ENCODE assay signal across 9 cellular contexts in genomic region chr5:140347382-140347781, GRCh38. TPM values are rescaled to one million over a fixed set of nuclear protein-coding genes. Genes with fewer than 3 reads are reported as not detected.
DNase-seq lines count a peak whose midpoint lies in the region; FAIRE-seq and TF ChIP-seq lines count a peak whose summit lies in the region.
"Had no signal": no experiment of that assay in that cellular context is flagged by ENCODE, and none has a peak within 500 bp of the region (broad histone marks: within the 10 kb centered on the region; RNA-seq: fewer than 3 reads in every experiment).

No MANE protein-coding gene starts in this region.

- no peak overlapping the region for H3K27ac Mint-ChIP-seq in activated naive CD4-positive, alpha-beta T cell treated with anti-CD3 and anti-CD28 coated beads for 36 hours
- H3K27ac Mint-ChIP-seq in mesothelial cell of epicardium (peak overlapping the region; percentile 31), type B pancreatic cell (no peak overlapping the region)

- H3K27me3 Mint-ChIP-seq in activated naive CD4-positive, alpha-beta T cell treated with anti-CD3 and anti-CD28 coated beads for 36 hours (ENCODE audit: low read depth), result peaks cover 9% of the 10 kb centered on the region
- peaks cover 22% of the 10 kb centered on the region for H3K27me3 Mint-ChIP-seq in mesothelial cell of epicardium (ENCODE audit: low read depth)
- H3K27me3 Mint-ChIP-seq in type B pancreatic cell, result peaks cover 57% of the 10 kb centered on the region

- H3K36me3 ChIP-seq in bronchial epithelial cell (ENCODE audit: control insufficient read depth, insufficient read depth, low read length), result peaks cover 17% of the 10 kb centered on the region

- peaks cover 12% of the 10 kb centered on the region for H3K36me3 Mint-ChIP-seq in activated naive CD4-positive, alpha-beta T cell treated with anti-CD3 and anti-CD28 coated beads for 36 hours (ENCODE audit: low read depth)
- no peaks in the 10 kb centered on the region for H3K36me3 Mint-ChIP-seq in mesothelial cell of epicardium
- no peaks in the 10 kb centered on the region for H3K36me3 Mint-ChIP-seq in type B pancreatic cell

- peak overlapping the region; percentile 26 for H3K4me3 Mint-ChIP-seq in activated naive CD4-positive, alpha-beta T cell treated with anti-CD3 and anti-CD28 coated beads for 36 hours
- H3K4me3 Mint-ChIP-seq in mesothelial cell of epicardium (peak overlapping the region; percentile 62), type B pancreatic cell (peak overlapping the region; percentile 81)

- H3K4me1 Mint-ChIP-seq in activated naive CD4-positive, alpha-beta T cell treated with anti-CD3 and anti-CD28 coated beads for 36 hours (ENCODE audit: low read depth), result peaks cover 36% of the 10 kb centered on the region
- H3K4me1 Mint-ChIP-seq in mesothelial cell of epicardium, result peaks cover 24% of the 10 kb centered on the region
- peaks cover 26% of the 10 kb centered on the region for H3K4me1 Mint-ChIP-seq in type B pancreatic cell (ENCODE audit: unreplicated experiment)

- intact Hi-C loops in activated naive CD4-positive, alpha-beta T cell treated with anti-CD3 and anti-CD28 coated beads for 36 hours (cut with micrococcal nuclease), result no loop called here

- H3K4me3 ChIP-seq in bronchial epithelial cell (ENCODE audit: low read depth, low read length), result peak overlapping the region; percentile 72

- no peak for TF ChIP-seq CTCF in bronchial epithelial cell (IDR thresholded peaks at IDR 0.05; ENCODE audit: insufficient read depth, low read length, severe bottlenecking)
- TF ChIP-seq CTCF in mesothelial cell of epicardium (IDR thresholded peaks at IDR 0.05; ENCODE audit: unreplicated experiment), result no peak
- no peak for TF ChIP-seq CTCF in type B pancreatic cell (conservative IDR thresholded peaks at IDR 0.05)

- H3K27me3 ChIP-seq in bronchial epithelial cell (ENCODE audit: control insufficient read depth, insufficient read depth, low read length), result no peaks in the 10 kb centered on the region

- no peaks in the 10 kb centered on the region for H3K9me3 Mint-ChIP-seq in activated naive CD4-positive, alpha-beta T cell treated with anti-CD3 and anti-CD28 coated beads for 36 hours
- H3K9me3 Mint-ChIP-seq in mesothelial cell of epicardium (no peaks in the 10 kb centered on the region), type B pancreatic cell (no peaks in the 10 kb centered on the region)

- CTCF ChIA-PET in activated naive CD4-positive, alpha-beta T cell treated with anti-CD3 and anti-CD28 coated beads for 36 hours (lab: Charles Lee), result interaction anchor here (0.8 to 17.3 kb wide), 14 partner anchors 8 to 173 kb away, joined by 3 to 634 read pairs (median 6); partner anchors contain the start of gene PFDN1

- in situ Hi-C loops in KBM-7 (cut with MboI; ENCODE audit: low pct_unique_long_range_greater_than_20kb, low sequenced_read_pairs), result no loop called here

- DNase-seq in activated naive CD4-positive, alpha-beta T cell treated with anti-CD3 and anti-CD28 coated beads for 36 hours, result no peak
- no peak for DNase-seq in activated naive CD4-positive, alpha-beta T cell (lab: John Stamatoyannopoulos, UW)
- DNase-seq in bronchial epithelial cell (ENCODE audit: low read depth) (no peak), mesothelial cell of epicardium (ENCODE audit: low spot score in 2 of 2, unreplicated experiment in 2 of 2) (no peak), type B pancreatic cell (ENCODE audit: extremely low spot score, unreplicated experiment) (no peak), KBM-7 (no peak), putamen (ENCODE audit: low spot score) (no peak), SKM-1 (lab: John Stamatoyannopoulos, UW; ENCODE audit: unreplicated experiment) (no peak)
- DNase-seq: MV-4-11 had no signal

- FAIRE-seq in bronchial epithelial cell (lab: Jason Lieb, UNC), result no peak

RNA-seq across cellular contexts. Expression of gene HBEGF, which starts 1.0 kb away (rescaled TPM):
- 1 to 10 TPM; 8.7 to 9.1 TPM for total RNA-seq in activated naive CD4-positive, alpha-beta T cell treated with anti-CD3 and anti-CD28 coated beads for 36 hours
- 23.8 and 76.6 TPM in 2 replicates for total RNA-seq in bronchial epithelial cell
- total RNA-seq in mesothelial cell of epicardium, result 7.2 to 8.0 TPM (median 8.0 TPM) in 3 replicates
- 4.7 and 4.9 TPM in 2 replicates for total RNA-seq in type B pancreatic cell (ENCODE audit: low replicate concordance)

RNA-seq across cellular contexts. Expression of gene SLC4A9, which starts 12.6 kb away (rescaled TPM):
- under 1 TPM; 0.07 to 0.12 TPM for total RNA-seq in activated naive CD4-positive, alpha-beta T cell treated with anti-CD3 and anti-CD28 coated beads for 36 hours
- 0.38 TPM in 1 of 2 replicates, not detected in the other for total RNA-seq in bronchial epithelial cell
- total RNA-seq in mesothelial cell of epicardium, result 1.8 to 2.5 TPM (median 2.2 TPM) in 3 replicates
- 0.17 TPM in 1 of 2 replicates, not detected in the other for total RNA-seq in type B pancreatic cell (ENCODE audit: low replicate concordance)

RNA-seq across cellular contexts. Expression of gene PFDN1, which starts 44.5 kb away (rescaled TPM):
- 10 to 100 TPM; 50.6 to 57.1 TPM for total RNA-seq in activated naive CD4-positive, alpha-beta T cell treated with anti-CD3 and anti-CD28 coated beads for 36 hours
- 34.5 and 38.1 TPM in 2 replicates for total RNA-seq in bronchial epithelial cell
- 57.2 to 63.0 TPM (median 57.8 TPM) in 3 replicates for total RNA-seq in mesothelial cell of epicardium
- total RNA-seq in type B pancreatic cell (ENCODE audit: low replicate concordance), result 47.1 and 57.9 TPM in 2 replicates

RNA-seq across cellular contexts. Expression of gene ANKHD1, which starts 54.3 kb away (rescaled TPM):
- 10 to 100 TPM; 83.2 to 87.0 TPM for total RNA-seq in activated naive CD4-positive, alpha-beta T cell treated with anti-CD3 and anti-CD28 coated beads for 36 hours
- total RNA-seq in bronchial epithelial cell (77.1 and 85.8 TPM in 2 replicates), mesothelial cell of epicardium (121 to 129 TPM (median 128 TPM) in 3 replicates), type B pancreatic cell (ENCODE audit: low replicate concordance) (108 and 129 TPM in 2 replicates)

Comparison
In these comparisons a context has a peak if more than half of its experiments do, and no peak if none do; other contexts are left out.
1. H3K4me3 Mint-ChIP-seq: peak in every context shown above with its lines; median percentile 81 in type B pancreatic cell; 62 in mesothelial cell of epicardium; 26 in activated naive CD4-positive, alpha-beta T cell treated with anti-CD3 and anti-CD28 coated beads for 36 hours.